In genomic region chr9:13904311-13904710, GRCh38 we compare ENCODE assay signal across 21 cellular contexts.
"Had no signal": no experiment of that assay in that cellular context is flagged by ENCODE, and none has a peak within 500 bp of the region (broad histone marks: within the 10 kb centered on the region; RNA-seq: fewer than 3 reads in every experiment).

No MANE protein-coding gene starts in this region.

- H3K27ac Mint-ChIP-seq: effector memory CD8-positive, alpha-beta T cell; natural killer cell; progenitor cell of endocrine pancreas; stimulated activated naive B cell treated with anti-CD40 and anti-IgM and Interleukin-4, amounts not matched to agents 10 μg/mL and 1 μg/mL and 100 μg/mL, for 72 hours; stimulated activated naive CD8-positive, alpha-beta T cell treated with anti-CD3 and anti-CD28 coated beads, Interleukin-15, Interleukin-2, amounts not matched to agents 100 ng/mL and 50 ng/mL, for 24 hours had no signal

- ATAC-seq: effector memory CD8-positive, alpha-beta T cell; left colon; left ventricle myocardium superior; lower lobe of right lung; natural killer cell; right lobe of liver; stimulated activated naive B cell treated with anti-CD40 and anti-IgM and Interleukin-4, amounts not matched to agents 10 μg/mL and 1 μg/mL and 100 μg/mL, for 72 hours; upper lobe of right lung had no signal

- DNase-seq: cortex of kidney; effector memory CD8-positive, alpha-beta T cell; hypothalamus; left colon; left ventricle myocardium superior; lower lobe of right lung; natural killer cell; right lobe of liver; small intestine; stimulated activated CD4-positive, alpha-beta T cell treated with anti-CD3 and anti-CD28 coated beads, Interleukin-15, amount 100 ng/mL, for 24 hours; stimulated activated CD4-positive, alpha-beta T cell treated with anti-CD3 and anti-CD28 coated beads, Interleukin-2, amount 100 ng/mL, for 48 hours; stimulated activated naive B cell treated with anti-CD40 and anti-IgM and Interleukin-4, amounts not matched to agents 10 μg/mL and 1 μg/mL and 100 μg/mL, for 72 hours; transverse colon; upper lobe of right lung had no signal

- H3K4me3 Mint-ChIP-seq: effector memory CD8-positive, alpha-beta T cell; natural killer cell; neural crest cell; stimulated activated naive B cell treated with anti-CD40 and anti-IgM and Interleukin-4, amounts not matched to agents 10 μg/mL and 1 μg/mL and 100 μg/mL, for 72 hours; stimulated activated naive CD8-positive, alpha-beta T cell treated with anti-CD3 and anti-CD28 coated beads, Interleukin-15, Interleukin-2, amounts not matched to agents 100 ng/mL and 50 ng/mL, for 24 hours had no signal

- H3K4me1 Mint-ChIP-seq: natural killer cell; stimulated activated naive B cell treated with anti-CD40 and anti-IgM and Interleukin-4, amounts not matched to agents 10 μg/mL and 1 μg/mL and 100 μg/mL, for 72 hours had no signal

- H3K4me3 ChIP-seq: lower lobe of right lung, right lobe of liver, thoracic aorta, transverse colon, upper lobe of right lung, vagina had no signal

- H3K27me3 Mint-ChIP-seq: effector memory CD8-positive, alpha-beta T cell; progenitor cell of endocrine pancreas; stimulated activated naive B cell treated with anti-CD40 and anti-IgM and Interleukin-4, amounts not matched to agents 10 μg/mL and 1 μg/mL and 100 μg/mL, for 72 hours; stimulated activated naive CD8-positive, alpha-beta T cell treated with anti-CD3 and anti-CD28 coated beads, Interleukin-15, Interleukin-2, amounts not matched to agents 100 ng/mL and 50 ng/mL, for 24 hours had no signal

- H3K27ac ChIP-seq: lower lobe of right lung, neutrophil, parathyroid adenoma, right lobe of liver, transverse colon, upper lobe of right lung, vagina had no signal

- H3K36me3 Mint-ChIP-seq: natural killer cell; stimulated activated naive B cell treated with anti-CD40 and anti-IgM and Interleukin-4, amounts not matched to agents 10 μg/mL and 1 μg/mL and 100 μg/mL, for 72 hours had no signal
